In genomic region chr9:129460323-129461261, GRCh38 we compare ENCODE assay signal across 8 cellular contexts.
DNase-seq lines count a peak whose midpoint lies in the region; ATAC-seq and TF ChIP-seq lines count a peak whose summit lies in the region.

No MANE protein-coding gene starts in this region.

- peak overlapping the region; percentile 83; the same call in 1 of the 2 replicates for H3K9ac ChIP-seq in iPS-20b (ENCODE audit: low read depth, low read length)
- peak overlapping the region; percentile 100 for H3K9ac ChIP-seq in skeletal muscle satellite cell (ENCODE audit: low read depth, low read length)

- H3K4me2 ChIP-seq in skeletal muscle satellite cell (ENCODE audit: low read length): peak overlapping the region; percentile 97

- TF ChIP-seq CTCF in GM12865 (IDR thresholded peaks at IDR 0.05; ENCODE audit: insufficient read depth, low read depth, low read length, missing control alignments) (no peak), WI38 (IDR thresholded peaks at IDR 0.05; ENCODE audit: low read depth, low read length) (no peak), breast epithelium (IDR thresholded peaks at IDR 0.05) (peak in 1 of 3 donors; percentile 37)

- H3K9me3 ChIP-seq in breast epithelium: no peaks in the 10 kb centered on the region
- H3K9me3 ChIP-seq in iPS-20b (ENCODE audit: insufficient read depth, low read depth, low read length): no peaks in the 10 kb centered on the region
- no peaks in the 10 kb centered on the region for H3K9me3 ChIP-seq in skeletal muscle satellite cell (replicated peaks; ENCODE audit: low read length)

- peak; percentile 53 for ATAC-seq in HG03025 (IDR thresholded peaks at IDR 0.05; ENCODE audit: low FRiP score, unreplicated experiment)
- ATAC-seq in HG02571 (IDR thresholded peaks at IDR 0.05; ENCODE audit: unreplicated experiment): no peak

- H3K4me3 ChIP-seq in GM12865 (ENCODE audit: low read depth, low read length) (no peak overlapping the region), WI38 (ENCODE audit: low read depth, low read length) (peak overlapping the region; percentile 49), breast epithelium (peak overlapping the region; percentile 33 to 66 (median 50)), iPS-20b (ENCODE audit: low read length) (peak overlapping the region; percentile 67), skeletal muscle satellite cell (ENCODE audit: low read length) (peak overlapping the region; percentile 73)

- H3K27ac ChIP-seq in breast epithelium: peak overlapping the region; percentile 99 to 100
- H3K27ac ChIP-seq in iPS-20b (ENCODE audit: low read length): peak overlapping the region; percentile 32

- H3K36me3 ChIP-seq in breast epithelium: no peaks in the 10 kb centered on the region
- no peaks in the 10 kb centered on the region for H3K36me3 ChIP-seq in iPS-20b (ENCODE audit: insufficient read depth, low read depth, low read length)
- no peaks in the 10 kb centered on the region for H3K36me3 ChIP-seq in skeletal muscle satellite cell (ENCODE audit: insufficient read depth, low read length)

- intact Hi-C loops in breast epithelium (cut with DNase I; ENCODE audit: low total_unique reads): loop anchor here (1.0 to 10.0 kb wide), 2 partner anchors 22 to 126 kb away; no protein-coding TSS in a partner anchor

- peak; percentile 20 for TF ChIP-seq POLR2A in breast epithelium (IDR thresholded peaks at IDR 0.05)

- H3K27me3 ChIP-seq in breast epithelium (no peaks in the 10 kb centered on the region), iPS-20b (ENCODE audit: insufficient read depth, low read length) (peaks cover 18% of the 10 kb centered on the region; the same call in 1 of the 2 replicates), skeletal muscle satellite cell (ENCODE audit: control insufficient read depth, insufficient read depth, low read length) (no peaks in the 10 kb centered on the region)

- H3K4me1 ChIP-seq in breast epithelium (peaks cover 29 to 35% of the 10 kb centered on the region in 2 donors), iPS-20b (ENCODE audit: insufficient read depth, low read length) (peaks cover 6% of the 10 kb centered on the region; the same call in 1 of the 2 replicates), skeletal muscle satellite cell (ENCODE audit: control insufficient read depth, insufficient read depth, low read length) (peaks cover 47% of the 10 kb centered on the region)

- peak; percentile 83 for DNase-seq in GM12865 (ENCODE audit: low read depth)
- DNase-seq in NCI-H2171 (lab: John Stamatoyannopoulos, UW): peak; percentile 98
- DNase-seq in breast epithelium (ENCODE audit: low spot score in 2 of 2): peak; percentile 96 to 97
